In genomic region chr16:46808997-46809396, GRCh38 we compare ENCODE assay signal across 14 cellular contexts. TPM values are rescaled to one million over a fixed set of nuclear protein-coding genes. Genes with fewer than 3 reads are reported as not detected.
DNase-seq lines count a peak whose midpoint lies in the region; ATAC-seq and TF ChIP-seq lines count a peak whose summit lies in the region.
"Had no signal": no experiment of that assay in that cellular context is flagged by ENCODE, and none has a peak within 500 bp of the region (broad histone marks: within the 10 kb centered on the region; RNA-seq: fewer than 3 reads in every experiment).

No MANE protein-coding gene starts in this region.

- ATAC-seq in GM18502 (IDR thresholded peaks at IDR 0.05; ENCODE audit: poor library complexity, unreplicated experiment) (peak; percentile 67), GM21423 (IDR thresholded peaks at IDR 0.05; ENCODE audit: unreplicated experiment) (peak; percentile 74), HG03066 (IDR thresholded peaks at IDR 0.05; ENCODE audit: low read depth, unreplicated experiment) (peak; percentile 59), activated B cell treated with CpG ODN at 0.5 μM for 24 hours (ENCODE audit: low read depth) (peak; percentile 92)
- no peak for ATAC-seq in activated CD4-positive, CD25-positive, alpha-beta regulatory T cell treated with anti-CD3 and anti-CD28 coated beads, Interleukin-2, amount 50 U/mL, for 24 hours
- ATAC-seq: activated CD8-positive, alpha-beta memory T cell treated with anti-CD3 and anti-CD28 coated beads, Interleukin-2, amount 10 ng/mL, durations not matched to agents 7 days and 5 days; esophagus mucosa had no signal

- no peak overlapping the region for H3K27ac Mint-ChIP-seq in activated B cell treated with CpG ODN at 0.5 μM for 24 hours
- H3K27ac Mint-ChIP-seq: activated CD8-positive, alpha-beta memory T cell treated with anti-CD3 and anti-CD28 coated beads, Interleukin-2, amount 10 ng/mL, durations not matched to agents 7 days and 5 days; progenitor cell of endocrine pancreas had no signal

- H3K36me3 Mint-ChIP-seq in activated B cell treated with CpG ODN at 0.5 μM for 24 hours (ENCODE audit: low read depth), result peaks cover 28% of the 10 kb centered on the region

- intact Hi-C loops in activated B cell treated with CpG ODN at 0.5 μM for 24 hours (cut with micrococcal nuclease), result loop anchor here (2.0 to 10.0 kb wide), 4 partner anchors 18 to 254 kb away; partner anchors contain the start of genes ORC6 and VPS35

- no peak for DNase-seq in activated B cell treated with CpG ODN at 0.5 μM for 24 hours
- no peak for DNase-seq in activated effector memory CD4-positive, alpha-beta T cell treated with anti-CD3 and anti-CD28 coated beads, Interleukin-2, amount 50 U/mL, for 16 hours
- no peak for DNase-seq in GM19240 (ENCODE audit: insufficient read length, low spot score)
- no peak for DNase-seq in NCI-H2171 treated with DMSO at 0.1 percent for 48 hours (lab: John Stamatoyannopoulos, UW)
- DNase-seq: activated CD8-positive, alpha-beta memory T cell treated with anti-CD3 and anti-CD28 coated beads, Interleukin-2, amount 10 ng/mL, durations not matched to agents 7 days and 5 days; NCI-H446; stimulated activated CD4-positive, alpha-beta T cell treated with anti-CD3 and anti-CD28 coated beads, Interleukin-1b, Interleukin-23, amount 100 ng/mL, for 48 hours; stimulated activated naive CD4-positive, alpha-beta T cell treated with Interleukin-2 at 50 U/mL for 16 hours had no signal

- no peaks in the 10 kb centered on the region for H3K27me3 Mint-ChIP-seq in activated B cell treated with CpG ODN at 0.5 μM for 24 hours
- H3K27me3 Mint-ChIP-seq: activated CD8-positive, alpha-beta memory T cell treated with anti-CD3 and anti-CD28 coated beads, Interleukin-2, amount 10 ng/mL, durations not matched to agents 7 days and 5 days; progenitor cell of endocrine pancreas had no signal

- POLR2A ChIA-PET in activated B cell treated with CpG ODN at 0.5 μM for 24 hours (lab: Charles Lee), result interaction anchor here (0.5 to 0.7 kb wide), 6 partner anchors 17 to 1723 kb away, joined by 3 to 9 read pairs (median 4); partner anchors contain the start of gene C16orf87

- no peak for TF ChIP-seq CTCF in activated B cell treated with CpG ODN at 0.5 μM for 24 hours (IDR thresholded peaks at IDR 0.05)

- H3K9me3 Mint-ChIP-seq in activated B cell treated with CpG ODN at 0.5 μM for 24 hours, result no peaks in the 10 kb centered on the region

- CTCF ChIA-PET in activated B cell treated with CpG ODN at 0.5 μM for 24 hours (lab: Charles Lee), result interaction anchor here (1.0 kb wide), 1 partner anchor 19 kb away, joined by 4 read pairs; no protein-coding TSS in a partner anchor

- H3K4me1 Mint-ChIP-seq in activated B cell treated with CpG ODN at 0.5 μM for 24 hours, result peaks cover 16% of the 10 kb centered on the region

- H3K4me3 Mint-ChIP-seq in activated B cell treated with CpG ODN at 0.5 μM for 24 hours, result no peak overlapping the region
- H3K4me3 Mint-ChIP-seq: activated CD8-positive, alpha-beta memory T cell treated with anti-CD3 and anti-CD28 coated beads, Interleukin-2, amount 10 ng/mL, durations not matched to agents 7 days and 5 days had no signal

RNA-seq across cellular contexts. Expression of gene C16orf87, which starts 22.0 kb away (rescaled TPM):
- total RNA-seq in activated B cell treated with CpG ODN at 0.5 μM for 24 hours, result 15.6 and 16.6 TPM in 2 replicates

Comparison
In these comparisons a context has a peak if more than half of its experiments do, and no peak if none do; other contexts are left out.
1. ATAC-seq: peak in GM18502 (single experiment), GM21423 (single experiment), HG03066 (single experiment) and activated B cell treated with CpG ODN at 0.5 μM for 24 hours (single experiment); none in activated CD4-positive, CD25-positive, alpha-beta regulatory T cell treated with anti-CD3 and anti-CD28 coated beads, Interleukin-2, amount 50 U/mL, for 24 hours (0 of 2).